ENCODE assay signal across 12 cellular contexts in the genomic region with DNA sequence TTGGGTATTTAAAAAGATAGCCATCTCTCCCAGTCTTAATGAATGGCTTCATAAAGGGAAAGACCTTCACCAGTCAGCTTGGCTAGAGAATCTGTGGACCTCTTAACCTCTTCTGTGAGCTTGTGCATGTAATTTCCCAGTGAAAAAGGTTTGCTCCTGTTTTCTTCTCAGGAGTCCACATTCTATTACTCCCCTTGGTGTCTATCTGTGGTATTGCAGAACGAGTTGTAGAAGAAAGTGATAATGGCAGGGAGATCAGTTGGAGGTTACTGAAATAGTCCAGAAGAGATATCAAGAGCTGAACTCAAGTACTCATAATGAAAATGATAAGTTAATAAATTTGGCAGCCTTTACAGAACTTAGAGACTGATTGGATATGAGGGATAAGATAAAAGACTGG. TPM values are rescaled to one million over a fixed set of nuclear protein-coding genes. Genes with fewer than 3 reads are reported as not detected.
DNase-seq lines count a peak whose midpoint lies in the region; ATAC-seq, FAIRE-seq and TF ChIP-seq lines count a peak whose summit lies in the region.
"Had no signal": no experiment of that assay in that cellular context is flagged by ENCODE, and none has a peak within 500 bp of the region (broad histone marks: within the 10 kb centered on the region; RNA-seq: fewer than 3 reads in every experiment).

No MANE protein-coding gene starts in this region.

- DNase-seq in AG10803 (ENCODE audit: low read depth), result no peak
- DNase-seq in H54 (ENCODE audit: insufficient read length, low spot score), result no peak
- DNase-seq in RPMI8226, result peak; percentile 7
- no peak for DNase-seq in foreskin keratinocyte
- no peak for DNase-seq in iPS-NIHi11 (ENCODE audit: low spot score)
- no peak for DNase-seq in NCI-H1930 (lab: John Stamatoyannopoulos, UW)
- no peak for DNase-seq in activated T-cell treated with anti-CD3 and anti-CD28 coated beads, Interleukin-2, amount 50 U/mL, for 4 hours
- DNase-seq: amygdala, NCI-H226, stomach had no signal

- H3K27ac ChIP-seq in foreskin keratinocyte, result no peak overlapping the region
- H3K27ac ChIP-seq: stomach had no signal

- TF ChIP-seq POLR2A in H54 (IDR thresholded peaks at IDR 0.05; ENCODE audit: low read depth, low read length), result no peak

- no peaks in the 10 kb centered on the region for H3K4me1 Mint-ChIP-seq in activated T-cell treated with anti-CD3 and anti-CD28 coated beads, Interleukin-2, amount 50 U/mL, for 4 hours (ENCODE audit: low read depth)
- H3K4me1 Mint-ChIP-seq: nephron had no signal

- no peak overlapping the region for H3K4me3 Mint-ChIP-seq in activated T-cell treated with anti-CD3 and anti-CD28 coated beads, Interleukin-2, amount 50 U/mL, for 4 hours
- H3K4me3 Mint-ChIP-seq: nephron had no signal

- no peaks in the 10 kb centered on the region for H3K36me3 Mint-ChIP-seq in activated T-cell treated with anti-CD3 and anti-CD28 coated beads, Interleukin-2, amount 50 U/mL, for 4 hours (ENCODE audit: insufficient read depth)

- TF ChIP-seq CTCF in AG10803 (conservative IDR thresholded peaks at IDR 0.05; ENCODE audit: low read length) (peak; percentile 36), foreskin keratinocyte (conservative IDR thresholded peaks at IDR 0.05) (peak; percentile 32)

- FAIRE-seq in H54 (lab: Jason Lieb, UNC), result peak; percentile 30

- no peak overlapping the region for H3K4me3 ChIP-seq in AG10803 (ENCODE audit: low read length)
- H3K4me3 ChIP-seq: stomach had no signal

- H3K27me3 ChIP-seq in foreskin keratinocyte, result no peaks in the 10 kb centered on the region
- H3K27me3 ChIP-seq: stomach had no signal

- H3K9me3 Mint-ChIP-seq in activated T-cell treated with anti-CD3 and anti-CD28 coated beads, Interleukin-2, amount 50 U/mL, for 4 hours, result peaks cover 16% of the 10 kb centered on the region

- peaks cover 3% of the 10 kb centered on the region for H3K27me3 Mint-ChIP-seq in activated T-cell treated with anti-CD3 and anti-CD28 coated beads, Interleukin-2, amount 50 U/mL, for 4 hours (ENCODE audit: low read depth)

- ATAC-seq in foreskin keratinocyte (no peak), GM19035 (IDR thresholded peaks at IDR 0.05; ENCODE audit: unreplicated experiment) (no peak)
- no peak for ATAC-seq in activated T-cell treated with anti-CD3 and anti-CD28 coated beads, Interleukin-2, amount 50 U/mL, for 4 hours

- no peaks in the 10 kb centered on the region for H3K4me1 ChIP-seq in foreskin keratinocyte
- H3K4me1 ChIP-seq: stomach had no signal

RNA-seq across cellular contexts. Expression of a gene that starts 16.5 kb away (rescaled TPM):
- 32.1 and 32.3 TPM in 2 replicates for total RNA-seq in foreskin keratinocyte
- polyA plus RNA-seq in foreskin keratinocyte, result 15.7 and 17.9 TPM in 2 replicates
- 10 to 100 TPM; 31.9 to 32.2 (median 32.0) TPM for total RNA-seq in activated T-cell treated with anti-CD3 and anti-CD28 coated beads, Interleukin-2, amount 50 U/mL, for 4 hours
